Comparison of ENCODE assay signal across 26 cellular contexts in the genomic region with DNA sequence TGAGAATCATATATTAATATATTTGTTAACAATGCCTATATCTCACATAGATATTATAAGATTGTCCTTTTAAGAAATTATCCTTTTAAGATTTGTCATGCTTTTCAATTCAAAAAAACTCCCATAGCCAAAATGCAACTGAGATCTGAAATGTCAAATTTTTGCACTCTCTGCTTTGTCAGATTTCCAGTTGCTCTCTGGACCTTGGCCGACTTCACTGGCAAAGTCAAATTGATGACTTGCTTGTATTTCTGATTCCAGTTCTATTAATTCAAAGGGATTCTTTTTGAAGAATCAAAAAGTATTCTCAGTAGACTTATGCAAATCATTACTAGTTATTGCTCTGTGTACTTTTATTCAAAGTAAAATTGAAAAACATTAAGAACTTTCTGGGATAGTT.
"Had no signal": no experiment of that assay in that cellular context is flagged by ENCODE, and none has a peak within 500 bp of the region (broad histone marks: within the 10 kb centered on the region; RNA-seq: fewer than 3 reads in every experiment).

No MANE protein-coding gene starts in this region.

- H3K4me1 ChIP-seq: colonic mucosa, esophagus squamous epithelium, gastrocnemius medialis, heart right ventricle, left ventricle myocardium inferior, lower lobe of right lung had no signal

- H3K27ac Mint-ChIP-seq: dendritic cell treated with granulocyte-macrophage colony-stimulating factor and Interleukin-4, amounts not matched to agents 40 ng/mL and 50 ng/mL, for 4 days; effector memory CD8-positive, alpha-beta T cell; endodermal cell; mesothelial cell of epicardium had no signal

- H3K36me3 Mint-ChIP-seq: mesothelial cell of epicardium had no signal

- DNase-seq: cerebellar nuclear complex; colonic mucosa; cortex of kidney; effector CD8-positive, alpha-beta T cell; effector memory CD8-positive, alpha-beta T cell; endodermal cell; erythroblast; esophagus squamous epithelium; foreskin fibroblast; foreskin melanocyte; gastrocnemius medialis; glutamatergic neuron; head of caudate nucleus; heart right ventricle; hippocampal formation; kidney glomerular epithelial cell; left ventricle myocardium inferior; lower lobe of right lung; mesenchymal stem cell; mucosa of descending colon had no signal

- H3K4me3 Mint-ChIP-seq: dendritic cell treated with granulocyte-macrophage colony-stimulating factor and Interleukin-4, amounts not matched to agents 40 ng/mL and 50 ng/mL, for 4 days; effector memory CD8-positive, alpha-beta T cell; endodermal cell; mesothelial cell of epicardium had no signal

- FAIRE-seq: endometrium, keratinocyte had no signal

- H3K4me3 ChIP-seq: colonic mucosa, esophagus squamous epithelium, gastrocnemius medialis, heart right ventricle, left ventricle myocardium inferior, lower lobe of right lung, mucosa of descending colon had no signal

- H3K9me3 Mint-ChIP-seq: dendritic cell treated with granulocyte-macrophage colony-stimulating factor and Interleukin-4, amounts not matched to agents 40 ng/mL and 50 ng/mL, for 4 days had no signal

- H3K36me3 ChIP-seq: colonic mucosa, esophagus squamous epithelium, gastrocnemius medialis, heart right ventricle, left ventricle myocardium inferior, lower lobe of right lung had no signal

- ATAC-seq: effector memory CD8-positive, alpha-beta T cell; esophagus mucosa; gastrocnemius medialis; heart right ventricle; lower lobe of right lung; mucosa of descending colon had no signal

- H3K27me3 ChIP-seq: colonic mucosa, esophagus squamous epithelium, gastrocnemius medialis, heart right ventricle had no signal

- H3K4me1 Mint-ChIP-seq: endodermal cell, mesothelial cell of epicardium had no signal

- H3K27me3 Mint-ChIP-seq: dendritic cell treated with granulocyte-macrophage colony-stimulating factor and Interleukin-4, amounts not matched to agents 40 ng/mL and 50 ng/mL, for 4 days had no signal

- H3K9me3 ChIP-seq: colonic mucosa, esophagus squamous epithelium, gastrocnemius medialis, lower lobe of right lung, mucosa of descending colon had no signal

- H3K27ac ChIP-seq: colonic mucosa, epithelial cell of prostate, esophagus squamous epithelium, gastrocnemius medialis, heart right ventricle, left ventricle myocardium inferior, lower lobe of right lung had no signal
